In genomic region chr17:28370035-28370743, GRCh38 we compare ENCODE assay signal across 8 cellular contexts.
DNase-seq lines count a peak whose midpoint lies in the region; ATAC-seq and TF ChIP-seq lines count a peak whose summit lies in the region.

Gene VTN (minus strand): TSS chr17:28370307. CDS start chr17:28370203, 104 bp downstream.

- H3K4me3 Mint-ChIP-seq in memory B cell, result peak within 1 kb of the TSS; percentile 97

- H3K9me3 ChIP-seq in NT2/D1 (ENCODE audit: insufficient read depth, low read length), result no peaks in the 10 kb centered on the region

- H3K36me3 ChIP-seq in NT2/D1 (ENCODE audit: insufficient read depth, insufficient read length, low read length), result peaks cover 11% of the 10 kb centered on the region

- no peaks in the 10 kb centered on the region for H3K9me3 Mint-ChIP-seq in memory B cell

- H3K4me3 ChIP-seq in GM12865 (ENCODE audit: low read depth, low read length) (peak within 1 kb of the TSS; percentile 76), NT2/D1 (ENCODE audit: insufficient read length, low read depth) (no peak within 1 kb of the TSS)

- H3K27me3 ChIP-seq in NT2/D1 (ENCODE audit: insufficient read depth, insufficient read length), result peaks cover 22% of the 10 kb centered on the region

- peak within 1 kb of the TSS; percentile 6 for H3K9ac ChIP-seq in NT2/D1 (ENCODE audit: insufficient read length, low read depth)

- DNase-seq in GM12865 (ENCODE audit: low read depth) (no peak), NT2/D1 (ENCODE audit: low read depth, low spot score) (no peak), cerebellar cortex (ENCODE audit: low spot score) (peak; percentile 56), memory B cell (ENCODE audit: low spot score in 2 of 2) (no peak), NCI-H446 treated with DMSO at 0.1 percent for 48 hours (lab: John Stamatoyannopoulos, UW) (no peak), SW 1271 (lab: John Stamatoyannopoulos, UW) (no peak)

- peaks cover 3% of the 10 kb centered on the region for H3K36me3 Mint-ChIP-seq in memory B cell

- H3K27me3 Mint-ChIP-seq in memory B cell, result no peaks in the 10 kb centered on the region

- H3K4me1 ChIP-seq in NT2/D1 (ENCODE audit: insufficient read depth, insufficient read length), result peaks cover 17% of the 10 kb centered on the region

- peak within 1 kb of the TSS; percentile 83 for H3K27ac Mint-ChIP-seq in memory B cell

- no peak for TF ChIP-seq CTCF in GM12865 (IDR thresholded peaks at IDR 0.05; ENCODE audit: insufficient read depth, low read depth, low read length, missing control alignments)

- ATAC-seq in memory B cell (ENCODE audit: low read depth) (no peak), HG02840 (IDR thresholded peaks at IDR 0.05; ENCODE audit: low FRiP score, unreplicated experiment) (no peak), GM19023 (IDR thresholded peaks at IDR 0.05; ENCODE audit: unreplicated experiment) (no peak)

- peaks cover 21% of the 10 kb centered on the region for H3K4me1 Mint-ChIP-seq in memory B cell
